ENCODE assay signal across 14 cellular contexts in genomic region chr2:236782938-236783337, GRCh38.
A peak's percentile ranks its signal among the peaks of the same experiment; 100 is the strongest.
DNase-seq lines count a peak whose midpoint lies in the region; ATAC-seq, FAIRE-seq and TF ChIP-seq lines count a peak whose summit lies in the region.
"Had no signal": no experiment of that assay in that cellular context is flagged by ENCODE, and none has a peak within 500 bp of the region (broad histone marks: within the 10 kb centered on the region; RNA-seq: fewer than 3 reads in every experiment).

No MANE protein-coding gene starts in this region.

- H3K27me3 ChIP-seq in left ventricle myocardium inferior (ENCODE audit: low read depth) = no peaks in the 10 kb centered on the region
- no peaks in the 10 kb centered on the region for H3K27me3 ChIP-seq in keratinocyte (ENCODE audit: control insufficient read depth, extremely low read depth, insufficient read depth, low read length)

- DNase-seq in left ventricle myocardium superior = no peak
- DNase-seq in left ventricle myocardium inferior = no peak
- peak; percentile 41 for DNase-seq in amniotic epithelial cell (ENCODE audit: low read depth)
- no peak for DNase-seq in keratinocyte (ENCODE audit: low read depth, low spot score)
- peak; percentile 50 for DNase-seq in urothelium cell line (ENCODE audit: low spot score)
- DNase-seq in stimulated activated CD4-positive, alpha-beta T cell treated with anti-CD3 and anti-CD28 coated beads, Interleukin-4, amount 100 ng/mL, for 1 hour = no peak
- DNase-seq in SIG-M5 treated with dmso at 0.1 percent for 504 hours (lab: John Stamatoyannopoulos, UW; ENCODE audit: unreplicated experiment) = no peak
- DNase-seq: activated CD4-positive, alpha-beta T cell treated with anti-CD3 and anti-CD28 coated beads, Interleukin-2, amount 10 ng/mL, durations not matched to agents 7 days and 5 days; activated T-cell treated with anti-CD3 and anti-CD28 coated beads, Interleukin-2, amount 50 U/mL, for 24 hours; NCI-H1436; NCI-H2227 treated with DMSO at 0.1 percent for 48 hours; nephron progenitor cell had no signal

- H3K9me1 ChIP-seq in keratinocyte (ENCODE audit: control insufficient read depth, extremely low read depth, insufficient read depth, low read length) = no peaks in the 10 kb centered on the region

- H4K20me1 ChIP-seq in keratinocyte (ENCODE audit: control insufficient read depth, extremely low read depth, insufficient read depth, low read length) = no peaks in the 10 kb centered on the region

- dilution Hi-C loops in keratinocyte (cut with MboI; ENCODE audit: extremely low pct_ligation_motif_present, low sequenced_read_pairs) = no loop called here

- no peaks in the 10 kb centered on the region for H3K79me2 ChIP-seq in keratinocyte (ENCODE audit: control insufficient read depth, insufficient read depth, low read length)

- H3K4me2 ChIP-seq in keratinocyte (ENCODE audit: control insufficient read depth, extremely low read depth, insufficient read depth, low read depth, low read length) = no peak overlapping the region
- H3K4me2 ChIP-seq: GM23338 had no signal

- no peak overlapping the region for H3K27ac ChIP-seq in left ventricle myocardium inferior (replicated peaks)
- H3K27ac ChIP-seq in keratinocyte (ENCODE audit: control insufficient read depth, insufficient read depth, low read length) = no peak overlapping the region

- TF ChIP-seq CTCF in left ventricle myocardium inferior (IDR thresholded peaks at IDR 0.05; ENCODE audit: borderline replicate concordance) (no peak), keratinocyte (optimal IDR thresholded peaks at IDR 0.05 in 1 of 3, IDR thresholded peaks at IDR 0.05 in 1 of 3, conservative IDR thresholded peaks at IDR 0.05 in 1 of 3; ENCODE audit: extremely low read depth in 1 of 3, insufficient read depth in 2 of 3, low read length in 3 of 3) (no peak)

- H3K9me3 ChIP-seq in left ventricle myocardium inferior (replicated peaks) (no peaks in the 10 kb centered on the region), keratinocyte (ENCODE audit: control insufficient read depth, low read depth, low read length) (no peaks in the 10 kb centered on the region)

- no peaks in the 10 kb centered on the region for H3K36me3 ChIP-seq in left ventricle myocardium inferior
- H3K36me3 ChIP-seq in keratinocyte (ENCODE audit: control insufficient read depth in 2 of 2, extremely low read depth in 1 of 2, insufficient read depth in 2 of 2, low read length in 2 of 2) = no peaks in the 10 kb centered on the region

- ATAC-seq in left ventricle myocardium superior (peak; percentile 25), HG03045 (IDR thresholded peaks at IDR 0.05; ENCODE audit: unreplicated experiment) (no peak)
- ATAC-seq: GM23338 had no signal

- FAIRE-seq in keratinocyte (lab: Jason Lieb, UNC) = peak; percentile 58
- FAIRE-seq in urothelium cell line (lab: Jason Lieb, UNC) = no peak

- H3K9ac ChIP-seq in keratinocyte (ENCODE audit: control insufficient read depth, extremely low read depth, insufficient read depth, low read length) = no peak overlapping the region

- intact Hi-C loops in left ventricle myocardium superior (cut with micrococcal nuclease) = no loop called here
- intact Hi-C loops in left ventricle myocardium inferior (cut with micrococcal nuclease) = no loop called here

- H3K4me1 ChIP-seq in left ventricle myocardium inferior (peaks cover 6% of the 10 kb centered on the region), keratinocyte (ENCODE audit: control insufficient read depth, extremely low read depth, insufficient read depth, low read length) (peaks cover 7% of the 10 kb centered on the region)

- H2AFZ ChIP-seq in keratinocyte (ENCODE audit: control insufficient read depth, low read length) = no peak overlapping the region

- H3K4me3 ChIP-seq in left ventricle myocardium inferior (no peak overlapping the region), keratinocyte (ENCODE audit: control insufficient read depth in 2 of 3, extremely low read depth in 1 of 3, insufficient read depth in 2 of 3, low read depth in 1 of 3, low read length in 3 of 3) (no peak overlapping the region)
- H3K4me3 ChIP-seq: GM23338 had no signal

Comparison
In these comparisons a context has a peak if more than half of its experiments do, and no peak if none do; other contexts are left out.
1. DNase-seq: peak in amniotic epithelial cell (single experiment) and urothelium cell line (single experiment); none in left ventricle myocardium superior (single experiment), left ventricle myocardium inferior (single experiment), keratinocyte (single experiment), stimulated activated CD4-positive, alpha-beta T cell treated with anti-CD3 and anti-CD28 coated beads, Interleukin-4, amount 100 ng/mL, for 1 hour (single experiment) and SIG-M5 treated with dmso at 0.1 percent for 504 hours (single experiment).